9 cellular contexts compared by ENCODE assay signal in the genomic region with DNA sequence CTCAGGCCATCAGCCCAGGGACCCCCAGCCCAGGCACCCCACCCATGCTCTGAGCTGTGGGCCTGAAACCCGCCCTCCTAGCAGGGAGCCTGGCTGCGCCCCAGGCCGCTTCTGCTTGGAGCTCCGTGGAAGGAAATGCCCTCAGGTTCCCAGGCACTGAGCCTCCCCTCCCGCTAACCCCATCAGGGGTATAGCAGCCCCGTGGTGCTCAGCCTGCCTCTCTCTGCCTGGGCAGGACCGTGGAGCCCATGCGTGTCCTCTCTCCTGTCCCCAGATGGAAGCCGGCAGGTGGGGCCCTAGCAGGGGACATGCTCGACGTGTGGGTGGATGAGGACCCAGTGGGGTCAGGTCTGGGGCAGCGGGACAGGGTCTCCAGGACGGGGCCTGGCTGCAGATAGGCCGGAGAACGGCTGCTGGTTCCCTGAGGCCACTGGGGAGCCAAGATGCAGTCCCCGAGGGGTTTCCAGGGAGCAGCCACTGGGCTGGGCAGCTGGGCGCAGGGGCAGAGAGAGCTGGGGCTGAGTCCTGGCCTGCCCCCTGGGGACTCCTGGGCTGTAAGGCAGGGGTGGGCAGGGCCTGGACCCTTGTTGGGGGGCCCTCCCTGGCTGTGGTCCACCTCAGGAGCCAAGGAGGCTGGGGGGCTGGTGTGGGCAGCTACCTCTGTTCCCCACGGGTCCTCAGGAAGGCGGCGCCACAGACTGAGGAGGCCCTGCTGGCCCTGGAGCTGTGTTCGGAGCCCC.
DNase-seq lines count a peak whose midpoint lies in the region; ATAC-seq lines count a peak whose summit lies in the region.
"Had no signal": no experiment of that assay in that cellular context is flagged by ENCODE, and none has a peak within 500 bp of the region (broad histone marks: within the 10 kb centered on the region; RNA-seq: fewer than 3 reads in every experiment).

No MANE protein-coding gene starts in this region.

- peak overlapping the region in 4 of 7 donors; percentile 41 to 74 (median 56) for H3K4me3 Mint-ChIP-seq in CD8-positive, alpha-beta memory T cell
- peak overlapping the region; percentile 72 to 73 for H3K4me3 Mint-ChIP-seq in effector memory CD8-positive, alpha-beta T cell

- H3K27ac ChIP-seq in CD8-positive, alpha-beta memory T cell (ENCODE audit: low read depth, low read length) = peak overlapping the region; percentile 38
- H3K27ac ChIP-seq in KOPT-K1 (ENCODE audit: low read depth, low read length, poor library complexity, severe bottlenecking) = peak overlapping the region; percentile 49
- peak overlapping the region; percentile 87 for H3K27ac ChIP-seq in rectal smooth muscle tissue (ENCODE audit: low read depth, low read length)

- DNase-seq in CD8-positive, alpha-beta memory T cell = no peak
- no peak for DNase-seq in effector memory CD8-positive, alpha-beta T cell
- DNase-seq in COR-L47 (lab: John Stamatoyannopoulos, UW) = no peak
- no peak for DNase-seq in epidermal melanocyte (ENCODE audit: insufficient read length, low spot score)
- DNase-seq: NK-92 treated with Interleukin-12 subunit alpha and Interleukin-12 subunit beta, amount 100 ng/mL, for 24 hours had no signal

- peaks cover 44% of the 10 kb centered on the region for H3K4me1 ChIP-seq in CD8-positive, alpha-beta memory T cell (ENCODE audit: insufficient read depth, low read length)
- H3K4me1 ChIP-seq in rectal smooth muscle tissue (ENCODE audit: control insufficient read depth, insufficient read depth, low read length) = peaks cover 45% of the 10 kb centered on the region

- POLR2A ChIA-PET in CD8-positive, alpha-beta memory T cell (lab: Charles Lee) = interaction anchor here (0.9 to 3.4 kb wide), 8 partner anchors 15 to 121 kb away, joined by 3 to 12 read pairs (median 5); a partner anchor contains a TSS

- no peaks in the 10 kb centered on the region for H3K9me3 Mint-ChIP-seq in CD8-positive, alpha-beta memory T cell
- no peaks in the 10 kb centered on the region for H3K9me3 Mint-ChIP-seq in effector memory CD8-positive, alpha-beta T cell

- no peak overlapping the region for H3K9ac ChIP-seq in rectal smooth muscle tissue (ENCODE audit: low read length)

- H3K27ac Mint-ChIP-seq in CD8-positive, alpha-beta memory T cell = peak overlapping the region; percentile 30 to 96 (median 68)
- H3K27ac Mint-ChIP-seq in effector memory CD8-positive, alpha-beta T cell = peak overlapping the region; percentile 89 to 91

- no peak for ATAC-seq in effector memory CD8-positive, alpha-beta T cell (replicated peaks)
- no peak for ATAC-seq in GM18858 (IDR thresholded peaks at IDR 0.05; ENCODE audit: unreplicated experiment)
- no peak for ATAC-seq in HG03565 (IDR thresholded peaks at IDR 0.05; ENCODE audit: unreplicated experiment)

- H3K4me3 ChIP-seq in CD8-positive, alpha-beta memory T cell (ENCODE audit: low read length) = peak overlapping the region; percentile 55
- peak overlapping the region; percentile 13 for H3K4me3 ChIP-seq in rectal smooth muscle tissue (ENCODE audit: low read length)

- H3K9me3 ChIP-seq in CD8-positive, alpha-beta memory T cell (ENCODE audit: low read length) = no peaks in the 10 kb centered on the region
- no peaks in the 10 kb centered on the region for H3K9me3 ChIP-seq in KOPT-K1 (ENCODE audit: insufficient read depth, low read length, poor library complexity, severe bottlenecking)

- H3K36me3 Mint-ChIP-seq in CD8-positive, alpha-beta memory T cell = no peaks in the 10 kb centered on the region
- peaks cover 19% of the 10 kb centered on the region for H3K36me3 Mint-ChIP-seq in effector memory CD8-positive, alpha-beta T cell (ENCODE audit: insufficient read depth)

- no peaks in the 10 kb centered on the region for H3K27me3 Mint-ChIP-seq in CD8-positive, alpha-beta memory T cell
- H3K27me3 Mint-ChIP-seq in effector memory CD8-positive, alpha-beta T cell = no peaks in the 10 kb centered on the region

- peaks cover 7 to 48% (median 10%) of the 10 kb centered on the region in 3 donors for H3K4me1 Mint-ChIP-seq in CD8-positive, alpha-beta memory T cell
- peaks cover 0 to 8% of the 10 kb centered on the region in 2 donors for H3K4me1 Mint-ChIP-seq in effector memory CD8-positive, alpha-beta T cell (ENCODE audit: low read depth in 2 of 2)

- no peaks in the 10 kb centered on the region for H3K36me3 ChIP-seq in CD8-positive, alpha-beta memory T cell (ENCODE audit: insufficient read depth, low read length)
- H3K36me3 ChIP-seq in KOPT-K1 (ENCODE audit: insufficient read depth, low read length) (no peaks in the 10 kb centered on the region), rectal smooth muscle tissue (ENCODE audit: control insufficient read depth, insufficient read depth, low read length) (no peaks in the 10 kb centered on the region)

- H3K27me3 ChIP-seq in CD8-positive, alpha-beta memory T cell (ENCODE audit: insufficient read depth, low read length, poor library complexity, severe bottlenecking) = no peaks in the 10 kb centered on the region
- no peaks in the 10 kb centered on the region for H3K27me3 ChIP-seq in rectal smooth muscle tissue (ENCODE audit: control insufficient read depth, insufficient read depth, low read length)

- CTCF ChIA-PET in CD8-positive, alpha-beta memory T cell (lab: Charles Lee) = interaction anchor here (0.9 to 2.8 kb wide), 11 partner anchors 15 to 120 kb away, joined by 3 to 22 read pairs (median 6); a partner anchor contains a TSS
